1 cellular context compared by ENCODE assay signal in genomic region chr6:167668019-167668753, GRCh38.
TF ChIP-seq lines count a peak whose summit lies in the region.

No MANE protein-coding gene starts in this region.

TF ChIP-seq in HepG2, 621 proteins besides CTCF, POLR2A, EP300 and RAD21 (continued from another document and continues in another):
- TF ChIP-seq ZNF432 (CRISPR knock-in tag; IDR thresholded peaks at IDR 0.05; ENCODE audit: borderline replicate concordance) (no peak), ZNF761 (CRISPR knock-in tag; conservative IDR thresholded peaks at IDR 0.05) (peak; percentile 97), ZNF17 (CRISPR knock-in tag; IDR thresholded peaks at IDR 0.05) (no peak), ZNF772 (CRISPR knock-in tag; IDR thresholded peaks at IDR 0.05) (peak; percentile 88), ZNF816 (CRISPR knock-in tag; IDR thresholded peaks at IDR 0.05; ENCODE audit: borderline replicate concordance) (peak; percentile 92; the same call in 1 of the 2 replicates), HNRNPUL1 (IDR thresholded peaks at IDR 0.05; ENCODE audit: low read depth, low read length) (no peak), KLF9 (CRISPR knock-in tag; IDR thresholded peaks at IDR 0.05; ENCODE audit: low read depth) (no peak), MAFG (CRISPR knock-in tag; IDR thresholded peaks at IDR 0.05) (no peak), PATZ1 (CRISPR knock-in tag; IDR thresholded peaks at IDR 0.05) (peak; percentile 85), EEA1 (CRISPR knock-in tag; IDR thresholded peaks at IDR 0.05; ENCODE audit: borderline replicate concordance) (no peak), BCL6 (CRISPR knock-in tag; IDR thresholded peaks at IDR 0.05) (peak; percentile 92), HBP1 (CRISPR knock-in tag; IDR thresholded peaks at IDR 0.05; ENCODE audit: low read depth) (peak; percentile 99), SNAPC2 (CRISPR knock-in tag; IDR thresholded peaks at IDR 0.05) (peak; percentile 95; the same call in 1 of the 2 replicates), HES4 (CRISPR knock-in tag; IDR thresholded peaks at IDR 0.05; ENCODE audit: borderline replicate concordance) (peak; percentile 73; the same call in 1 of the 2 replicates), ZNF724P (CRISPR knock-in tag; IDR thresholded peaks at IDR 0.05; ENCODE audit: borderline replicate concordance) (peak; percentile 90), TERF1 (CRISPR knock-in tag; IDR thresholded peaks at IDR 0.05) (no peak), GPN1 (CRISPR knock-in tag; IDR thresholded peaks at IDR 0.05; ENCODE audit: borderline replicate concordance) (no peak), GFI1 (CRISPR knock-in tag; IDR thresholded peaks at IDR 0.05; ENCODE audit: borderline replicate concordance) (peak; percentile 95; the same call in 1 of the 2 replicates), ZNF382 (CRISPR knock-in tag; IDR thresholded peaks at IDR 0.05; ENCODE audit: borderline replicate concordance) (no peak), ZNF318 (CRISPR knock-in tag; IDR thresholded peaks at IDR 0.05) (peak; percentile 66; the same call in 1 of the 2 replicates), ZNF44 (CRISPR knock-in tag; IDR thresholded peaks at IDR 0.05) (peak; percentile 29; the same call in 1 of the 2 replicates), ZFY (CRISPR knock-in tag; IDR thresholded peaks at IDR 0.05) (peak; percentile 77), ZNF781 (CRISPR knock-in tag; IDR thresholded peaks at IDR 0.05; ENCODE audit: borderline replicate concordance, not compliant biosample characterization) (peak; percentile 98), ZNF788 (CRISPR knock-in tag; IDR thresholded peaks at IDR 0.05; ENCODE audit: borderline replicate concordance) (peak; percentile 98), HNRNPLL (IDR thresholded peaks at IDR 0.05; ENCODE audit: low read depth, low read length, poor library complexity, severe bottlenecking) (no peak), GLI4 (CRISPR knock-in tag; IDR thresholded peaks at IDR 0.05; ENCODE audit: borderline replicate concordance) (peak; percentile 85; the same call in 1 of the 2 replicates), SSRP1 (CRISPR knock-in tag; IDR thresholded peaks at IDR 0.05) (no peak), SMARCC2 (IDR thresholded peaks at IDR 0.05) (no peak)
- TF ChIP-seq, protein P1, sequence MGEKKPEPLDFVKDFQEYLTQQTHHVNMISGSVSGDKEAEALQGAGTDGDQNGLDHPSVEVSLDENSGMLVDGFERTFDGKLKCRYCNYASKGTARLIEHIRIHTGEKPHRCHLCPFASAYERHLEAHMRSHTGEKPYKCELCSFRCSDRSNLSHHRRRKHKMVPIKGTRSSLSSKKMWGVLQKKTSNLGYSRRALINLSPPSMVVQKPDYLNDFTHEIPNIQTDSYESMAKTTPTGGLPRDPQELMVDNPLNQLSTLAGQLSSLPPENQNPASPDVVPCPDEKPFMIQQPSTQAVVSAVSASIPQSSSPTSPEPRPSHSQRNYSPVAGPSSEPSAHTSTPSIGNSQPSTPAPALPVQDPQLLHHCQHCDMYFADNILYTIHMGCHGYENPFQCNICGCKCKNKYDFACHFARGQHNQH (CRISPR knock-in tag; IDR thresholded peaks at IDR 0.05), result peak; percentile 100
- TF ChIP-seq, protein P2, sequence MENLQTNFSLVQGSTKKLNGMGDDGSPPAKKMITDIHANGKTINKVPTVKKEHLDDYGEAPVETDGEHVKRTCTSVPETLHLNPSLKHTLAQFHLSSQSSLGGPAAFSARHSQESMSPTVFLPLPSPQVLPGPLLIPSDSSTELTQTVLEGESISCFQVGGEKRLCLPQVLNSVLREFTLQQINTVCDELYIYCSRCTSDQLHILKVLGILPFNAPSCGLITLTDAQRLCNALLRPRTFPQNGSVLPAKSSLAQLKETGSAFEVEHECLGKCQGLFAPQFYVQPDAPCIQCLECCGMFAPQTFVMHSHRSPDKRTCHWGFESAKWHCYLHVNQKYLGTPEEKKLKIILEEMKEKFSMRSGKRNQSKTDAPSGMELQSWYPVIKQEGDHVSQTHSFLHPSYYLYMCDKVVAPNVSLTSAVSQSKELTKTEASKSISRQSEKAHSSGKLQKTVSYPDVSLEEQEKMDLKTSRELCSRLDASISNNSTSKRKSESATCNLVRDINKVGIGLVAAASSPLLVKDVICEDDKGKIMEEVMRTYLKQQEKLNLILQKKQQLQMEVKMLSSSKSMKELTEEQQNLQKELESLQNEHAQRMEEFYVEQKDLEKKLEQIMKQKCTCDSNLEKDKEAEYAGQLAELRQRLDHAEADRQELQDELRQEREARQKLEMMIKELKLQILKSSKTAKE (CRISPR knock-in tag; IDR thresholded peaks at IDR 0.05; ENCODE audit: borderline replicate concordance), result peak; percentile 97
- TF ChIP-seq, protein P3, sequence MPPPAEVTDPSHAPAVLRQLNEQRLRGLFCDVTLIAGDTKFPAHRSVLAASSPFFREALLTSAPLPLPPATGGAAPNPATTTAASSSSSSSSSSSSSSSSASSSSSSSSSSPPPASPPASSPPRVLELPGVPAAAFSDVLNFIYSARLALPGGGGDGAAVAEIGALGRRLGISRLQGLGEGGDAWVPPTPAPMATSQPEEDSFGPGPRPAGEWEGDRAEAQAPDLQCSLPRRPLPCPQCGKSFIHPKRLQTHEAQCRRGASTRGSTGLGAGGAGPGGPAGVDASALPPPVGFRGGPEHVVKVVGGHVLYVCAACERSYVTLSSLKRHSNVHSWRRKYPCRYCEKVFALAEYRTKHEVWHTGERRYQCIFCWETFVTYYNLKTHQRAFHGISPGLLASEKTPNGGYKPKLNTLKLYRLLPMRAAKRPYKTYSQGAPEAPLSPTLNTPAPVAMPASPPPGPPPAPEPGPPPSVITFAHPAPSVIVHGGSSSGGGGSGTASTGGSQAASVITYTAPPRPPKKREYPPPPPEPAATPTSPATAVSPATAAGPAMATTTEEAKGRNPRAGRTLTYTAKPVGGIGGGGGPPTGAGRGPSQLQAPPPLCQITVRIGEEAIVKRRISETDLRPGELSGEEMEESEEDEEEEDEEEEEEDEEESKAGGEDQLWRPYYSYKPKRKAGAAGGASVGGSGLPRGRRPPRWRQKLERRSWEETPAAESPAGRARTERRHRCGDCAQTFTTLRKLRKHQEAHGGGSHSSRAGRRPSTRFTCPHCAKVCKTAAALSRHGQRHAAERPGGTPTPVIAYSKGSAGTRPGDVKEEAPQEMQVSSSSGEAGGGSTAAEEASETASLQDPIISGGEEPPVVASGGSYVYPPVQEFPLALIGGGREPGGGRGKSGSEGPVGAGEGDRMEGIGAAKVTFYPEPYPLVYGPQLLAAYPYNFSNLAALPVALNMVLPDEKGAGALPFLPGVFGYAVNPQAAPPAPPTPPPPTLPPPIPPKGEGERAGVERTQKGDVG (CRISPR knock-in tag; IDR thresholded peaks at IDR 0.05; ENCODE audit: borderline replicate concordance), result peak; percentile 100
- TF ChIP-seq, protein P4, sequence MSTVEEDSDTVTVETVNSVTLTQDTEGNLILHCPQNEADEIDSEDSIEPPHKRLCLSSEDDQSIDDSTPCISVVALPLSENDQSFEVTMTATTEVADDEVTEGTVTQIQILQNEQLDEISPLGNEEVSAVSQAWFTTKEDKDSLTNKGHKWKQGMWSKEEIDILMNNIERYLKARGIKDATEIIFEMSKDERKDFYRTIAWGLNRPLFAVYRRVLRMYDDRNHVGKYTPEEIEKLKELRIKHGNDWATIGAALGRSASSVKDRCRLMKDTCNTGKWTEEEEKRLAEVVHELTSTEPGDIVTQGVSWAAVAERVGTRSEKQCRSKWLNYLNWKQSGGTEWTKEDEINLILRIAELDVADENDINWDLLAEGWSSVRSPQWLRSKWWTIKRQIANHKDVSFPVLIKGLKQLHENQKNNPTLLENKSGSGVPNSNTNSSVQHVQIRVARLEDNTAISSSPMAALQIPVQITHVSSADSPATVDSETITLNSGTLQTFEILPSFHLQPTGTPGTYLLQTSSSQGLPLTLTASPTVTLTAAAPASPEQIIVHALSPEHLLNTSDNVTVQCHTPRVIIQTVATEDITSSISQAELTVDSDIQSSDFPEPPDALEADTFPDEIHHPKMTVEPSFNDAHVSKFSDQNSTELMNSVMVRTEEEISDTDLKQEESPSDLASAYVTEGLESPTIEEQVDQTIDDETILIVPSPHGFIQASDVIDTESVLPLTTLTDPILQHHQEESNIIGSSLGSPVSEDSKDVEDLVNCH (CRISPR knock-in tag; IDR thresholded peaks at IDR 0.05), result no peak
